8 cellular contexts compared by ENCODE assay signal in genomic region chr10:70404036-70404905, GRCh38. TPM values are rescaled to one million over a fixed set of nuclear protein-coding genes. Genes with fewer than 3 reads are reported as not detected.
DNase-seq lines count a peak whose midpoint lies in the region; ATAC-seq and TF ChIP-seq lines count a peak whose summit lies in the region.

TSS of gene EIF4EBP2 (plus strand) at chr10:70404145. CDS start at chr10:70404402, 257 bp downstream.

- H3F3A ChIP-seq in Loucy (ENCODE audit: low read depth): no peaks in the 10 kb centered on the region

- H4K20me1 ChIP-seq in Loucy (ENCODE audit: insufficient read depth, low read length, poor library complexity, severe bottlenecking): peaks cover 39% of the 10 kb centered on the region

- no peaks in the 10 kb centered on the region for H3K36me3 Mint-ChIP-seq in natural killer cell

- H2AFZ ChIP-seq in Loucy (ENCODE audit: low read length): peak within 1 kb of the TSS; percentile 96

- H3K4me1 Mint-ChIP-seq in natural killer cell: peaks cover 37 to 38% of the 10 kb centered on the region in 2 donors

- H3K36me3 ChIP-seq in Loucy (ENCODE audit: insufficient read depth, low read length): no peaks in the 10 kb centered on the region

- intact Hi-C loops in natural killer cell (cut with micrococcal nuclease): loop anchor here (1.0 kb wide), 1 partner anchor 171 kb away; the partner anchor contains the start of gene PPA1

- H3K4me3 Mint-ChIP-seq in natural killer cell: peak within 1 kb of the TSS; percentile 95

- peaks cover 42% of the 10 kb centered on the region for H3K79me2 ChIP-seq in Loucy (ENCODE audit: insufficient read depth, low read length)

- peak within 1 kb of the TSS; percentile 83 for H3K9ac ChIP-seq in Loucy (ENCODE audit: low read depth, low read length, poor library complexity, severe bottlenecking)

- no peaks in the 10 kb centered on the region for H3K9me3 ChIP-seq in Loucy (ENCODE audit: insufficient read depth, low read depth, low read length)

- peak; percentile 94 to 99 (median 95) for ATAC-seq in natural killer cell

- H3K4me2 ChIP-seq in Loucy (ENCODE audit: low read depth, low read length, poor library complexity, severe bottlenecking): peak within 1 kb of the TSS; percentile 91

- TF ChIP-seq CTCF in Loucy (conservative IDR thresholded peaks at IDR 0.05; ENCODE audit: low read length): no peak
- no peak for TF ChIP-seq CTCF in natural killer cell (IDR thresholded peaks at IDR 0.05)

- no peaks in the 10 kb centered on the region for H3K27me3 Mint-ChIP-seq in natural killer cell (ENCODE audit: low read depth in 2 of 2)

- no peaks in the 10 kb centered on the region for H3K27me3 ChIP-seq in Loucy (ENCODE audit: insufficient read depth, low read length, poor library complexity, severe bottlenecking)

- H3K27ac Mint-ChIP-seq in natural killer cell: peak within 1 kb of the TSS; percentile 93 to 97

- peak; percentile 49 for TF ChIP-seq POLR2A in Raji (IDR thresholded peaks at IDR 0.05; ENCODE audit: insufficient read depth, low read depth, low read length)

- H3K4me1 ChIP-seq in Loucy (ENCODE audit: insufficient read depth, low read length, poor library complexity, severe bottlenecking): peaks cover 24% of the 10 kb centered on the region

- H3K4me3 ChIP-seq in Loucy (ENCODE audit: low read length, poor library complexity, severe bottlenecking): peak within 1 kb of the TSS; percentile 84

- DNase-seq in EH (ENCODE audit: low read depth) (peak; percentile 95), H4 (ENCODE audit: low spot score) (peak; percentile 94), fibroblast of peridontal ligament (ENCODE audit: extremely low read depth) (peak; percentile 93), natural killer cell (peak; percentile 99)
- DNase-seq in activated T-helper 9 cell treated with anti-CD3 and anti-CD28 coated beads, Interleukin-2, amount 50 U/mL, for 16 hours (ENCODE audit: low read depth): peak; percentile 99
- peak; percentile 94 for DNase-seq in stimulated activated naive CD4-positive, alpha-beta T cell treated with Interleukin-2 at 50 U/mL for 16 hours (lab: John Stamatoyannopoulos, UW)

- H3K9me2 ChIP-seq in Loucy (replicated peaks; ENCODE audit: low read depth, low read length): no peaks in the 10 kb centered on the region

- H3K9me3 Mint-ChIP-seq in natural killer cell: no peaks in the 10 kb centered on the region

RNA-seq across cellular contexts. Expression of gene EIF4EBP2, which starts in this region (rescaled TPM):
- total RNA-seq in H4 (2014; rRNA removed; shearing (Covaris generic)): 28.7 and 38.8 TPM in 2 replicates
- total RNA-seq in natural killer cell: 10 to 100 TPM; 60.6 to 71.6 (median 71.1) TPM

Comparison
In these comparisons a context has a peak if more than half of its experiments do, and no peak if none do; other contexts are left out.
1. Peak in every context shown above with its lines: DNase-seq, ATAC-seq and H3K4me3 ChIP-seq.